Comparison of ENCODE assay signal across 9 cellular contexts in the genomic region with DNA sequence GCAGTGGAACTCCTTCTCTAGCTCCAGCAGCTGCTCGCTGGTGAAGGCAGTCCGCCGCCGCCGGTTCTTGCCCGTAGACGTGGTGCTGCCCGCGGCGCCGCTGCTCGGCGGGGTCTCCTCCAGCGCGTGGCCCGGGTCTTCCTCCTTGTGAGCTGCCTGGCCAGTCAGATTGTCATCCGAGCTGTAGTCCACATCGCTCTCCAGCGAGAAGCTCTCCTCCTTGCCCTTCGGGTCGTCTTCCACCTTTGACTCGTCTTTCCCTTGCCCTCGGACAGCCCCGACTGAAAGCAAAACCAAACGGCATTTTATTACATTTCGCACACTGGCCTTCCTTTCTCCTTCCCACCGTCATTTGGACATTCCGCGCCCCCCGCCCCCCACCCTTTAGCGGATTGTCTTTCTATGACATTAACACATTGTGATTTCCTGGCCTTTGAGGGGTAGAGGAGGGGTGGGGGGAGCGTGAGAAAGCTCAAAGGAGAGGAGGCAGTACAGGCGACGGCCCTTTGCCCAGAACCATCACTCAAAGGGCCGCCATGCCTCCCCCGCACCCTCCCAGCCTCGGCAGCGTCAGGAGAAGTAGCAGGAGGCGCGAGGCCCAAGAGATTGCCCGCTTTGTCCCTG. TPM values are rescaled to one million over a fixed set of nuclear protein-coding genes. Genes with fewer than 3 reads are reported as not detected.
A peak's percentile ranks its signal among the peaks of the same experiment; 100 is the strongest.
DNase-seq lines count a peak whose midpoint lies in the region; ATAC-seq, FAIRE-seq and TF ChIP-seq lines count a peak whose summit lies in the region.
"Had no signal": no experiment of that assay in that cellular context is flagged by ENCODE, and none has a peak within 500 bp of the region (broad histone marks: within the 10 kb centered on the region; RNA-seq: fewer than 3 reads in every experiment).

No MANE protein-coding gene starts in this region.

- H3K79me1 ChIP-seq in IMR-90 (ENCODE audit: low read depth in 1 of 2, low read length in 2 of 2): no peaks in the 10 kb centered on the region

- peaks cover 8% of the 10 kb centered on the region for H3K4me1 Mint-ChIP-seq in CD14-positive monocyte

- peaks cover 99% of the 10 kb centered on the region for H3K27me3 ChIP-seq in IMR-90 (ENCODE audit: control insufficient read depth, insufficient read depth, low read length)
- H3K27me3 ChIP-seq in endothelial cell of umbilical vein (ENCODE audit: control insufficient read depth in 2 of 2, insufficient read depth in 2 of 2, low read length in 2 of 2): peaks cover 3 to 28% of the 10 kb centered on the region in 2 experiments
- peaks cover 84% of the 10 kb centered on the region for H3K27me3 ChIP-seq in osteoblast (ENCODE audit: insufficient read depth, low read length)
- peaks cover 99% of the 10 kb centered on the region for H3K27me3 ChIP-seq in adrenal gland

- H3K56ac ChIP-seq in IMR-90 (ENCODE audit: extremely low read depth, insufficient read depth, low read length): no peak overlapping the region

- H2BK20ac ChIP-seq in IMR-90 (ENCODE audit: low read depth, low read length): no peak overlapping the region

- H4K91ac ChIP-seq in IMR-90 (ENCODE audit: insufficient read depth, low read depth, low read length): no peak overlapping the region

- CTCF ChIA-PET in IMR-90 (lab: Yijun Ruan, JAX): interaction anchor here (1.3 kb wide), 1 partner anchor 387 kb away, joined by 3 read pairs; no protein-coding TSS in a partner anchor
- CTCF ChIA-PET in endothelial cell of umbilical vein (lab: Charles Lee): interaction anchor here (1.5 to 3.7 kb wide), 5 partner anchors 10 to 387 kb away, joined by 8 to 17 read pairs (median 10); no protein-coding TSS in a partner anchor

- in situ Hi-C loops in IMR-90 (cut with MboI; ENCODE audit: low sequenced_read_pairs): loop anchor here (25.0 kb wide), 1 partner anchor 554 kb away; no protein-coding TSS in a partner anchor
- in situ Hi-C loops in ACHN (cut with HindIII; ENCODE audit: low pct_ligation_motif_present, low pct_unique_long_range_greater_than_20kb, low sequenced_read_pairs): no loop called here

- H3K36me3 Mint-ChIP-seq in CD14-positive monocyte: peaks cover 0 to 6% of the 10 kb centered on the region in 2 donors

- H3K27ac Mint-ChIP-seq in CD14-positive monocyte: no peak overlapping the region

- H3K27ac ChIP-seq in IMR-90 (ENCODE audit: insufficient read depth, low read length) (no peak overlapping the region), endothelial cell of umbilical vein (ENCODE audit: insufficient read depth, low read depth, low read length) (no peak overlapping the region), osteoblast (ENCODE audit: low read depth, low read length) (no peak overlapping the region), adrenal gland (no peak overlapping the region)
- H3K27ac ChIP-seq: right lobe of liver had no signal

- TF ChIP-seq POLR2A in IMR-90 (IDR thresholded peaks at IDR 0.05; ENCODE audit: low read depth, low read length): no peak
- TF ChIP-seq POLR2A in endothelial cell of umbilical vein (IDR thresholded peaks at IDR 0.05; ENCODE audit: low read depth, low read length): no peak
- TF ChIP-seq POLR2A in adrenal gland (IDR thresholded peaks at IDR 0.05): no peak

- H2AK9ac ChIP-seq in IMR-90 (replicated peaks; ENCODE audit: low read depth, low read length, poor library complexity): no peak overlapping the region

- H3K4me3 ChIP-seq in IMR-90 (ENCODE audit: insufficient read depth, low read depth, low read length) (peak overlapping the region; percentile 39), endothelial cell of umbilical vein (replicated peaks in 1 of 3; ENCODE audit: insufficient read depth in 1 of 3, low read depth in 1 of 3, low read length in 3 of 3) (peak overlapping the region in 1 of 3 experiments; percentile 68), osteoblast (ENCODE audit: insufficient read depth, low read length) (peak overlapping the region; percentile 28), adrenal gland (peak overlapping the region in 1 of 4 donors; percentile 38)
- H3K4me3 ChIP-seq: right lobe of liver had no signal

- H3K4me1 ChIP-seq in IMR-90 (ENCODE audit: control insufficient read depth, insufficient read depth, low read length) (peaks cover 2% of the 10 kb centered on the region; the same call in 1 of the 2 replicates), endothelial cell of umbilical vein (ENCODE audit: control insufficient read depth, extremely low read depth, insufficient read depth, low read length) (peaks cover 25% of the 10 kb centered on the region), osteoblast (ENCODE audit: insufficient read depth, low read length) (no peaks in the 10 kb centered on the region), adrenal gland (replicated peaks in 1 of 2) (peaks cover 13 to 36% of the 10 kb centered on the region in 2 donors)

- no peak overlapping the region for H3K9ac ChIP-seq in IMR-90 (ENCODE audit: low read depth, low read length)
- peak overlapping the region; percentile 8 for H3K9ac ChIP-seq in endothelial cell of umbilical vein (replicated peaks; ENCODE audit: extremely low read depth, insufficient read depth, low read length)

- no peak for FAIRE-seq in endothelial cell of umbilical vein (lab: Jason Lieb, UNC)

- peaks cover 0 to 24% (median 16%) of the 10 kb centered on the region in 7 donors for H3K9me3 Mint-ChIP-seq in CD14-positive monocyte

- H2BK5ac ChIP-seq in IMR-90 (ENCODE audit: low read depth, low read length, poor library complexity, severe bottlenecking): no peak overlapping the region

- dilution Hi-C loops in IMR-90 (cut with HindIII; ENCODE audit: low sequenced_read_pairs, unreplicated experiment) (no loop called here), endothelial cell of umbilical vein (cut with MboI; ENCODE audit: extremely low pct_ligation_motif_present, low sequenced_read_pairs) (no loop called here)

- H2BK15ac ChIP-seq in IMR-90 (ENCODE audit: low read depth, low read length): no peak overlapping the region

- H3K23ac ChIP-seq in IMR-90 (ENCODE audit: low read depth, low read length): no peak overlapping the region

- H3K4ac ChIP-seq in IMR-90 (ENCODE audit: low read depth, low read length): no peak overlapping the region

- POLR2A ChIA-PET in IMR-90 (lab: Charles Lee; ENCODE audit: unreplicated experiment) (no interaction called here), endothelial cell of umbilical vein (lab: Charles Lee) (interaction anchor here (0.7 kb wide), 1 partner anchor 41 kb away, joined by 6 read pairs; no protein-coding TSS in a partner anchor)

- BruUV-seq in IMR-90 (replicated peaks; lab: Mats Ljungman, UMichigan): no TSS peak
- BruUV-seq in endothelial cell of umbilical vein (replicated peaks; lab: Mats Ljungman, UMichigan): no TSS peak

- intact Hi-C loops in CD14-positive monocyte (cut with micrococcal nuclease): no loop called here
- intact Hi-C loops in IMR-90 (cut with micrococcal nuclease): no loop called here
- intact Hi-C loops in endothelial cell of umbilical vein (cut with micrococcal nuclease): loop anchor here (5.0 kb wide), 1 partner anchor 406 kb away; no protein-coding TSS in a partner anchor
- intact Hi-C loops in adrenal gland (cut with DNase I): no loop called here

- no peak overlapping the region for H3K18ac ChIP-seq in IMR-90 (ENCODE audit: low read depth, low read length)

- H4K8ac ChIP-seq in IMR-90 (ENCODE audit: low read depth in 2 of 2, low read length in 2 of 2): no peak overlapping the region

- no peak overlapping the region for H3K14ac ChIP-seq in IMR-90 (replicated peaks; ENCODE audit: low read depth, low read length)

- no peak overlapping the region for H4K5ac ChIP-seq in IMR-90 (ENCODE audit: low read depth, low read length)

- H3K4me3 Mint-ChIP-seq in CD14-positive monocyte: peak overlapping the region; percentile 24 to 88

- H2AK5ac ChIP-seq in IMR-90 (ENCODE audit: low read depth, low read length): no peak overlapping the region

- peaks cover 81 to 94% (median 81%) of the 10 kb centered on the region in 3 donors for H3K27me3 Mint-ChIP-seq in CD14-positive monocyte (ENCODE audit: low read depth in 3 of 3)

- ATAC-seq in IMR-90 (ENCODE audit: low read depth): no peak
- no peak for ATAC-seq in GM18909 (IDR thresholded peaks at IDR 0.05; ENCODE audit: poor library complexity, unreplicated experiment)

- H3K9me1 ChIP-seq in IMR-90 (ENCODE audit: insufficient read depth, low read length) (no peaks in the 10 kb centered on the region; the same call in 1 of the 2 replicates), endothelial cell of umbilical vein (replicated peaks; ENCODE audit: control insufficient read depth, extremely low read depth, insufficient read depth, low read length) (no peaks in the 10 kb centered on the region)

- no peaks in the 10 kb centered on the region for H3K36me3 ChIP-seq in IMR-90 (ENCODE audit: control insufficient read depth, insufficient read depth, low read length)
- no peaks in the 10 kb centered on the region for H3K36me3 ChIP-seq in endothelial cell of umbilical vein (ENCODE audit: control insufficient read depth in 2 of 2, extremely low read depth in 1 of 2, insufficient read depth in 2 of 2, low read length in 2 of 2)
- no peaks in the 10 kb centered on the region for H3K36me3 ChIP-seq in osteoblast (ENCODE audit: insufficient read depth, low read length)
- H3K36me3 ChIP-seq in adrenal gland (replicated peaks in 1 of 2): no peaks in the 10 kb centered on the region
- H3K36me3 ChIP-seq: right lobe of liver had no signal

- peak overlapping the region; percentile 70 for H3K4me2 ChIP-seq in IMR-90 (ENCODE audit: low read depth, low read length)
- H3K4me2 ChIP-seq in endothelial cell of umbilical vein (ENCODE audit: insufficient read depth, low read length): peak overlapping the region; percentile 29
- peak overlapping the region; percentile 32 for H3K4me2 ChIP-seq in osteoblast (ENCODE audit: insufficient read depth, low read length)

- H3K9me3 ChIP-seq in IMR-90 (ENCODE audit: control insufficient read depth, insufficient read depth, low read length): peaks cover 17% of the 10 kb centered on the region; the same call in 1 of the 2 replicates
- no peaks in the 10 kb centered on the region for H3K9me3 ChIP-seq in endothelial cell of umbilical vein (replicated peaks; ENCODE audit: control insufficient read depth, insufficient read depth, low read length)
- no peaks in the 10 kb centered on the region for H3K9me3 ChIP-seq in osteoblast (ENCODE audit: low read depth, low read length)
- no peaks in the 10 kb centered on the region for H3K9me3 ChIP-seq in adrenal gland (replicated peaks in 1 of 3)
- H3K9me3 ChIP-seq: right lobe of liver had no signal

- H4K20me1 ChIP-seq in IMR-90 (ENCODE audit: insufficient read depth, low read length) (no peaks in the 10 kb centered on the region; the same call in none of the 2 replicates), endothelial cell of umbilical vein (replicated peaks; ENCODE audit: control insufficient read depth, extremely low read depth, insufficient read depth, low read length) (no peaks in the 10 kb centered on the region), osteoblast (ENCODE audit: insufficient read depth, low read length) (peaks cover 2% of the 10 kb centered on the region)

- TF ChIP-seq RAD21 in IMR-90 (IDR thresholded peaks at IDR 0.05; ENCODE audit: low read length): no peak

- TF ChIP-seq CTCF in CD14-positive monocyte (IDR thresholded peaks at IDR 0.05): no peak
- no peak for TF ChIP-seq CTCF in IMR-90 (conservative IDR thresholded peaks at IDR 0.05; ENCODE audit: low read depth, low read length)
- TF ChIP-seq CTCF in endothelial cell of umbilical vein (IDR thresholded peaks at IDR 0.05; ENCODE audit: extremely low read depth in 1 of 2, insufficient read depth in 1 of 2, low read depth in 1 of 2, low read length in 2 of 2): no peak
- no peak for TF ChIP-seq CTCF in osteoblast (IDR thresholded peaks at IDR 0.05; ENCODE audit: extremely low read depth, low read depth, low read length)
- TF ChIP-seq CTCF in adrenal gland (IDR thresholded peaks at IDR 0.05): no peak

- H3K79me2 ChIP-seq in endothelial cell of umbilical vein (ENCODE audit: control insufficient read depth, insufficient read depth, low read length) (no peaks in the 10 kb centered on the region), osteoblast (ENCODE audit: insufficient read depth, low read length) (no peaks in the 10 kb centered on the region)

- no peak overlapping the region for H2BK120ac ChIP-seq in IMR-90 (ENCODE audit: low read depth, low read length)

- WGBS in IMR-90 (ENCODE audit: extremely low coverage in 2 of 2, insufficient read length in 1 of 2), 2 experiments: 7% methylated on average over 17 of the region's 41 CpGs; no CpG with 5 or more reads in 1 of the 2 experiments
- WGBS in adrenal gland, 4 donors: 2 to 5% (median 3%) methylated on average over 12 to 41 of the region's 41 CpGs

- H2AFZ ChIP-seq in IMR-90 (replicated peaks; ENCODE audit: low read length, poor library complexity) (peak overlapping the region; percentile 16), endothelial cell of umbilical vein (ENCODE audit: low read depth, low read length) (peak overlapping the region; percentile 12), osteoblast (ENCODE audit: low read length) (no peak overlapping the region)

- DNase-seq in CD14-positive monocyte (ENCODE audit: low spot score) (no peak), IMR-90 (no peak), endothelial cell of umbilical vein (ENCODE audit: low read depth, low spot score) (no peak), osteoblast (ENCODE audit: insufficient read length, low spot score, missing footprints) (peak; percentile 92), ACHN (no peak), adrenal gland (no peak), GF-D8 (lab: John Stamatoyannopoulos, UW) (no peak)
- DNase-seq: right lobe of liver had no signal

RNA-seq across cellular contexts. Expression of a gene that starts 1.9 kb away (rescaled TPM):
- polyA plus RNA-seq in CD14-positive monocyte (not detected), IMR-90 (2012; rRNA removed) (0.10 TPM in 1 of 2 replicates, not detected in the other), endothelial cell of umbilical vein (2.4 and 3.0 TPM in 2 replicates), adrenal gland (not detected)
- total RNA-seq in IMR-90 (2012; rRNA removed) (not detected in 2 replicates), endothelial cell of umbilical vein (3.6 TPM in 2 replicates), osteoblast (not detected in 2 replicates), adrenal gland (not detected)
- polyA plus RNA-seq in IMR-90 (2012; cell fraction: cytosol; rRNA removed): 0.04 and 0.09 TPM in 2 replicates
- 0.06 and 0.11 TPM in 2 replicates for polyA plus RNA-seq in IMR-90 (2012; cell fraction: nucleus; rRNA removed; ENCODE audit: low replicate concordance)
- polyA plus RNA-seq in endothelial cell of umbilical vein (2011; cell fraction: cytosol; rRNA removed): 3.8 and 4.8 TPM in 2 replicates
- polyA plus RNA-seq in endothelial cell of umbilical vein (2011; cell fraction: nucleus; rRNA removed): 2.5 and 3.5 TPM in 2 replicates
- 6.0 and 9.7 TPM in 2 replicates for polyA plus RNA-seq in endothelial cell of umbilical vein (2012)
- polyA minus RNA-seq in endothelial cell of umbilical vein: 0.80 and 2.0 TPM in 2 replicates
- polyA minus RNA-seq in endothelial cell of umbilical vein (2011; cell fraction: cytosol; rRNA and poly(A)+ RNA removed): 0.82 TPM
- 1.6 and 3.2 TPM in 2 replicates for polyA minus RNA-seq in endothelial cell of umbilical vein (2011; cell fraction: nucleus; rRNA and poly(A)+ RNA removed)
- total RNA-seq: right lobe of liver had no signal
